18 cellular contexts compared by ENCODE assay signal in genomic region chr20:50758992-50759391, GRCh38.
"Had no signal": no experiment of that assay in that cellular context is flagged by ENCODE, and none has a peak within 500 bp of the region (broad histone marks: within the 10 kb centered on the region; RNA-seq: fewer than 3 reads in every experiment).

No MANE protein-coding gene starts in this region.

- H3K4me1 ChIP-seq: breast epithelium had no signal

- H3K27me3 ChIP-seq: ascending aorta, breast epithelium, ovary, upper lobe of right lung had no signal

- H3K4me3 ChIP-seq: ascending aorta, breast epithelium, lower lobe of right lung, ovary, thoracic aorta, upper lobe of right lung had no signal

- DNase-seq: activated CD4-positive, alpha-beta T cell treated with anti-CD3 and anti-CD28 coated beads, Interleukin-2, amount 10 ng/mL, durations not matched to agents 7 days and 5 days; activated CD8-positive, alpha-beta T cell treated with anti-CD3 and anti-CD28 coated beads, Interleukin-2, amount 10 ng/mL, durations not matched to agents 7 days and 5 days; activated gamma-delta T cell; effector memory CD4-positive, alpha-beta T cell; left cardiac atrium; lower lobe of right lung; ovary; stimulated activated CD4-positive, alpha-beta T cell treated with anti-CD3 and anti-CD28 coated beads, Interleukin-4, amount 100 ng/mL, for 24 hours; upper lobe of right lung had no signal

- H3K27me3 Mint-ChIP-seq: activated naive CD4-positive, alpha-beta T cell treated with anti-CD3 and anti-CD28 coated beads, Interleukin-2, amount 50 U/mL, for 24 hours had no signal

- H3K4me3 Mint-ChIP-seq: activated CD4-positive, alpha-beta T cell treated with anti-CD3 and anti-CD28 coated beads, Interleukin-2, amount 10 ng/mL, durations not matched to agents 7 days and 5 days; activated CD8-positive, alpha-beta T cell treated with anti-CD3 and anti-CD28 coated beads, Interleukin-2, amount 10 ng/mL, durations not matched to agents 7 days and 5 days; activated naive CD4-positive, alpha-beta T cell treated with anti-CD3 and anti-CD28 coated beads, Interleukin-2, amount 50 U/mL, for 24 hours; dendritic cell treated with granulocyte-macrophage colony-stimulating factor and Interleukin-4, amounts not matched to agents 40 ng/mL and 50 ng/mL, for 4 days; stimulated activated memory B cell treated with anti-CD40 and anti-IgM and Interleukin-4, amounts not matched to agents 10 μg/mL and 1 μg/mL and 100 μg/mL, for 72 hours; T-helper 1 cell treated with Interleukin-12 subunit alpha and Interleukin-12 subunit beta and Interleukin-4 antibody, amounts not matched to agents 30 μg/mL and 1 μg/mL, for 36 hours had no signal

- H3K27ac Mint-ChIP-seq: activated CD4-positive, alpha-beta T cell treated with anti-CD3 and anti-CD28 coated beads, Interleukin-2, amount 10 ng/mL, durations not matched to agents 7 days and 5 days; activated CD8-positive, alpha-beta T cell treated with anti-CD3 and anti-CD28 coated beads, Interleukin-2, amount 10 ng/mL, durations not matched to agents 7 days and 5 days; activated naive CD4-positive, alpha-beta T cell treated with anti-CD3 and anti-CD28 coated beads, Interleukin-2, amount 50 U/mL, for 24 hours; dendritic cell treated with granulocyte-macrophage colony-stimulating factor and Interleukin-4, amounts not matched to agents 40 ng/mL and 50 ng/mL, for 4 days; stimulated activated memory B cell treated with anti-CD40 and anti-IgM and Interleukin-4, amounts not matched to agents 10 μg/mL and 1 μg/mL and 100 μg/mL, for 72 hours; T-helper 1 cell treated with Interleukin-12 subunit alpha and Interleukin-12 subunit beta and Interleukin-4 antibody, amounts not matched to agents 30 μg/mL and 1 μg/mL, for 36 hours had no signal

- H3K36me3 ChIP-seq: ascending aorta, breast epithelium, lower lobe of right lung, ovary, thoracic aorta, upper lobe of right lung had no signal

- H3K9me3 Mint-ChIP-seq: activated CD4-positive, alpha-beta T cell treated with anti-CD3 and anti-CD28 coated beads, Interleukin-2, amount 10 ng/mL, durations not matched to agents 7 days and 5 days; activated naive CD4-positive, alpha-beta T cell treated with anti-CD3 and anti-CD28 coated beads, Interleukin-2, amount 50 U/mL, for 24 hours; dendritic cell treated with granulocyte-macrophage colony-stimulating factor and Interleukin-4, amounts not matched to agents 40 ng/mL and 50 ng/mL, for 4 days; stimulated activated memory B cell treated with anti-CD40 and anti-IgM and Interleukin-4, amounts not matched to agents 10 μg/mL and 1 μg/mL and 100 μg/mL, for 72 hours; T-helper 1 cell treated with Interleukin-12 subunit alpha and Interleukin-12 subunit beta and Interleukin-4 antibody, amounts not matched to agents 30 μg/mL and 1 μg/mL, for 36 hours had no signal

- ATAC-seq: activated CD4-positive, CD25-positive, alpha-beta regulatory T cell treated with anti-CD3 and anti-CD28 coated beads, Interleukin-2, amount 50 U/mL, for 24 hours; activated CD8-positive, alpha-beta T cell treated with anti-CD3 and anti-CD28 coated beads, Interleukin-2, amount 10 ng/mL, durations not matched to agents 7 days and 5 days; lower lobe of right lung; sciatic nerve; stimulated activated memory B cell treated with anti-CD40 and anti-IgM and Interleukin-4, amounts not matched to agents 10 μg/mL and 1 μg/mL and 100 μg/mL, for 72 hours; upper lobe of right lung had no signal

- H3K9me3 ChIP-seq: ascending aorta, breast epithelium, lower lobe of right lung, ovary, thoracic aorta, upper lobe of right lung had no signal

- H3K36me3 Mint-ChIP-seq: activated naive CD4-positive, alpha-beta T cell treated with anti-CD3 and anti-CD28 coated beads, Interleukin-2, amount 50 U/mL, for 24 hours; stimulated activated memory B cell treated with anti-CD40 and anti-IgM and Interleukin-4, amounts not matched to agents 10 μg/mL and 1 μg/mL and 100 μg/mL, for 72 hours had no signal

- H3K27ac ChIP-seq: ascending aorta, lower lobe of right lung, ovary, thoracic aorta, upper lobe of right lung had no signal

- H3K4me1 Mint-ChIP-seq: activated CD4-positive, alpha-beta T cell treated with anti-CD3 and anti-CD28 coated beads, Interleukin-2, amount 10 ng/mL, durations not matched to agents 7 days and 5 days; activated naive CD4-positive, alpha-beta T cell treated with anti-CD3 and anti-CD28 coated beads, Interleukin-2, amount 50 U/mL, for 24 hours; stimulated activated memory B cell treated with anti-CD40 and anti-IgM and Interleukin-4, amounts not matched to agents 10 μg/mL and 1 μg/mL and 100 μg/mL, for 72 hours had no signal
